ENCODE assay signal across 15 cellular contexts in genomic region chr13:44078806-44079378, GRCh38.
DNase-seq lines count a peak whose midpoint lies in the region; ATAC-seq and TF ChIP-seq lines count a peak whose summit lies in the region.
"Had no signal": no experiment of that assay in that cellular context is flagged by ENCODE, and none has a peak within 500 bp of the region (broad histone marks: within the 10 kb centered on the region; RNA-seq: fewer than 3 reads in every experiment).

No MANE protein-coding gene starts in this region.

- H3K4me3 Mint-ChIP-seq in WTC11: peak overlapping the region; percentile 43
- H3K4me3 Mint-ChIP-seq: CD4-positive, alpha-beta T cell had no signal

- no peaks in the 10 kb centered on the region for H3K4me1 ChIP-seq in upper lobe of right lung
- H3K4me1 ChIP-seq: BE2C, Peyer's patch had no signal

- no peak overlapping the region for H3K27ac ChIP-seq in upper lobe of right lung
- H3K27ac ChIP-seq: Peyer's patch had no signal

- TF ChIP-seq CTCF in WTC11 (IDR thresholded peaks at IDR 0.05) (no peak), upper lobe of right lung (IDR thresholded peaks at IDR 0.05) (no peak)

- no peak overlapping the region for H3K4me3 ChIP-seq in upper lobe of right lung
- H3K4me3 ChIP-seq: Peyer's patch had no signal

- ATAC-seq in WTC11 (peak; percentile 84), upper lobe of right lung (no peak), GM18861 (IDR thresholded peaks at IDR 0.05; ENCODE audit: unreplicated experiment) (no peak)

- peaks cover 37% of the 10 kb centered on the region for H3K9me3 Mint-ChIP-seq in WTC11

- H3K27me3 Mint-ChIP-seq in WTC11 (ENCODE audit: low read depth): peaks cover 19% of the 10 kb centered on the region
- H3K27me3 Mint-ChIP-seq: CD4-positive, alpha-beta T cell had no signal

- H3K36me3 Mint-ChIP-seq in WTC11: peaks cover 29% of the 10 kb centered on the region

- DNase-seq in ELF-1 (ENCODE audit: low read depth, low spot score): peak; percentile 29
- peak; percentile 96 for DNase-seq in NCI-H146 (lab: John Stamatoyannopoulos, UW)
- DNase-seq in WTC11 (ENCODE audit: low spot score): no peak
- DNase-seq in iPS-NIHi11 (ENCODE audit: low spot score): peak; percentile 71
- DNase-seq in NCI-H187 treated with DMSO at 0.1 percent for 48 hours (lab: John Stamatoyannopoulos, UW): no peak
- no peak for DNase-seq in upper lobe of right lung
- DNase-seq in NCI-H1694 (lab: John Stamatoyannopoulos, UW): no peak
- DNase-seq: 8988T; BE2C; CD4-positive, alpha-beta T cell; NCI-H2081 treated with DMSO at 0.1 percent for 48 hours; NCI-H524; Peyer's patch; Right ventricle myocardium superior had no signal

- H3K27ac Mint-ChIP-seq in WTC11: peak overlapping the region; percentile 56
- H3K27ac Mint-ChIP-seq: CD4-positive, alpha-beta T cell had no signal

- no peaks in the 10 kb centered on the region for H3K9me3 ChIP-seq in upper lobe of right lung
- H3K9me3 ChIP-seq: BE2C, Peyer's patch had no signal

- H3K36me3 ChIP-seq in upper lobe of right lung: no peaks in the 10 kb centered on the region
- H3K36me3 ChIP-seq: BE2C, Peyer's patch had no signal

- peaks cover 31% of the 10 kb centered on the region for H3K4me1 Mint-ChIP-seq in WTC11

- POLR2A ChIA-PET in WTC11 (lab: Charles Lee): interaction anchor here (1.1 kb wide), 1 partner anchor 358 kb away, joined by 3 read pairs; no protein-coding TSS in a partner anchor

- no peaks in the 10 kb centered on the region for H3K27me3 ChIP-seq in upper lobe of right lung
- H3K27me3 ChIP-seq: BE2C, Peyer's patch had no signal

- intact Hi-C loops in upper lobe of right lung (cut with DNase I): no loop called here

- CTCF ChIA-PET in WTC11 (lab: Charles Lee): interaction anchor here (0.7 kb wide), 1 partner anchor 115 kb away, joined by 3 read pairs; no protein-coding TSS in a partner anchor

TF ChIP-seq in WTC11, 78 proteins besides CTCF, POLR2A, EP300 and RAD21:
- no peak for TF ChIP-seq HMGA2 (CRISPR knock-in tag; IDR thresholded peaks at IDR 0.05)
- TF ChIP-seq, protein P1, sequence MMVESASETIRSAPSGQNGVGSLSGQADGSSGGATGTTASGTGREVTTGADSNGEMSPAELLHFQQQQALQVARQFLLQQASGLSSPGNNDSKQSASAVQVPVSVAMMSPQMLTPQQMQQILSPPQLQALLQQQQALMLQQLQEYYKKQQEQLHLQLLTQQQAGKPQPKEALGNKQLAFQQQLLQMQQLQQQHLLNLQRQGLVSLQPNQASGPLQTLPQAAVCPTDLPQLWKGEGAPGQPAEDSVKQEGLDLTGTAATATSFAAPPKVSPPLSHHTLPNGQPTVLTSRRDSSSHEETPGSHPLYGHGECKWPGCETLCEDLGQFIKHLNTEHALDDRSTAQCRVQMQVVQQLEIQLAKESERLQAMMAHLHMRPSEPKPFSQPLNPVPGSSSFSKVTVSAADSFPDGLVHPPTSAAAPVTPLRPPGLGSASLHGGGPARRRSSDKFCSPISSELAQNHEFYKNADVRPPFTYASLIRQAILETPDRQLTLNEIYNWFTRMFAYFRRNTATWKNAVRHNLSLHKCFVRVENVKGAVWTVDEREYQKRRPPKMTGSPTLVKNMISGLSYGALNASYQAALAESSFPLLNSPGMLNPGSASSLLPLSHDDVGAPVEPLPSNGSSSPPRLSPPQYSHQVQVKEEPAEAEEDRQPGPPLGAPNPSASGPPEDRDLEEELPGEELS (CRISPR knock-in tag; IDR thresholded peaks at IDR 0.05): peak; percentile 35; the same call in 1 of the 2 replicates
- TF ChIP-seq, protein P2, sequence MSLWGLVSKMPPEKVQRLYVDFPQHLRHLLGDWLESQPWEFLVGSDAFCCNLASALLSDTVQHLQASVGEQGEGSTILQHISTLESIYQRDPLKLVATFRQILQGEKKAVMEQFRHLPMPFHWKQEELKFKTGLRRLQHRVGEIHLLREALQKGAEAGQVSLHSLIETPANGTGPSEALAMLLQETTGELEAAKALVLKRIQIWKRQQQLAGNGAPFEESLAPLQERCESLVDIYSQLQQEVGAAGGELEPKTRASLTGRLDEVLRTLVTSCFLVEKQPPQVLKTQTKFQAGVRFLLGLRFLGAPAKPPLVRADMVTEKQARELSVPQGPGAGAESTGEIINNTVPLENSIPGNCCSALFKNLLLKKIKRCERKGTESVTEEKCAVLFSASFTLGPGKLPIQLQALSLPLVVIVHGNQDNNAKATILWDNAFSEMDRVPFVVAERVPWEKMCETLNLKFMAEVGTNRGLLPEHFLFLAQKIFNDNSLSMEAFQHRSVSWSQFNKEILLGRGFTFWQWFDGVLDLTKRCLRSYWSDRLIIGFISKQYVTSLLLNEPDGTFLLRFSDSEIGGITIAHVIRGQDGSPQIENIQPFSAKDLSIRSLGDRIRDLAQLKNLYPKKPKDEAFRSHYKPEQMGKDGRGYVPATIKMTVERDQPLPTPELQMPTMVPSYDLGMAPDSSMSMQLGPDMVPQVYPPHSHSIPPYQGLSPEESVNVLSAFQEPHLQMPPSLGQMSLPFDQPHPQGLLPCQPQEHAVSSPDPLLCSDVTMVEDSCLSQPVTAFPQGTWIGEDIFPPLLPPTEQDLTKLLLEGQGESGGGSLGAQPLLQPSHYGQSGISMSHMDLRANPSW (CRISPR knock-in tag; conservative IDR thresholded peaks at IDR 0.05; ENCODE audit: low read depth): no peak
- TF ChIP-seq, protein P3, sequence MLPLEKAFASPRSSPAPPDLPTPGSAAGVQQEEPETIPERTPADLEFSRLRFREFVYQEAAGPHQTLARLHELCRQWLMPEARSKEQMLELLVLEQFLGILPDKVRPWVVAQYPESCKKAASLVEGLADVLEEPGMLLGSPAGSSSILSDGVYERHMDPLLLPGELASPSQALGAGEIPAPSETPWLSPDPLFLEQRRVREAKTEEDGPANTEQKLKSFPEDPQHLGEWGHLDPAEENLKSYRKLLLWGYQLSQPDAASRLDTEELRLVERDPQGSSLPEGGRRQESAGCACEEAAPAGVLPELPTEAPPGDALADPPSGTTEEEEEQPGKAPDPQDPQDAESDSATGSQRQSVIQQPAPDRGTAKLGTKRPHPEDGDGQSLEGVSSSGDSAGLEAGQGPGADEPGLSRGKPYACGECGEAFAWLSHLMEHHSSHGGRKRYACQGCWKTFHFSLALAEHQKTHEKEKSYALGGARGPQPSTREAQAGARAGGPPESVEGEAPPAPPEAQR (CRISPR knock-in tag; IDR thresholded peaks at IDR 0.05): no peak
- TF ChIP-seq TCF7 (CRISPR knock-in tag; IDR thresholded peaks at IDR 0.05; ENCODE audit: low read depth): no peak
- TF ChIP-seq ETV6 (CRISPR knock-in tag; IDR thresholded peaks at IDR 0.05): peak; percentile 43; the same call in 1 of the 2 replicates
- TF ChIP-seq MYBL2 (CRISPR knock-in tag; IDR thresholded peaks at IDR 0.05): no peak
- TF ChIP-seq, protein P4, sequence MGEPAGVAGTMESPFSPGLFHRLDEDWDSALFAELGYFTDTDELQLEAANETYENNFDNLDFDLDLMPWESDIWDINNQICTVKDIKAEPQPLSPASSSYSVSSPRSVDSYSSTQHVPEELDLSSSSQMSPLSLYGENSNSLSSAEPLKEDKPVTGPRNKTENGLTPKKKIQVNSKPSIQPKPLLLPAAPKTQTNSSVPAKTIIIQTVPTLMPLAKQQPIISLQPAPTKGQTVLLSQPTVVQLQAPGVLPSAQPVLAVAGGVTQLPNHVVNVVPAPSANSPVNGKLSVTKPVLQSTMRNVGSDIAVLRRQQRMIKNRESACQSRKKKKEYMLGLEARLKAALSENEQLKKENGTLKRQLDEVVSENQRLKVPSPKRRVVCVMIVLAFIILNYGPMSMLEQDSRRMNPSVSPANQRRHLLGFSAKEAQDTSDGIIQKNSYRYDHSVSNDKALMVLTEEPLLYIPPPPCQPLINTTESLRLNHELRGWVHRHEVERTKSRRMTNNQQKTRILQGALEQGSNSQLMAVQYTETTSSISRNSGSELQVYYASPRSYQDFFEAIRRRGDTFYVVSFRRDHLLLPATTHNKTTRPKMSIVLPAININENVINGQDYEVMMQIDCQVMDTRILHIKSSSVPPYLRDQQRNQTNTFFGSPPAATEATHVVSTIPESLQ (CRISPR knock-in tag; IDR thresholded peaks at IDR 0.05): no peak
- no peak for TF ChIP-seq JAZF1 (CRISPR knock-in tag; IDR thresholded peaks at IDR 0.05)
- TF ChIP-seq GABPB1 (CRISPR knock-in tag; IDR thresholded peaks at IDR 0.05): no peak
- TF ChIP-seq IRF2 (CRISPR knock-in tag; IDR thresholded peaks at IDR 0.05; ENCODE audit: borderline replicate concordance, low read depth): no peak

Comparison
In these comparisons a context has a peak if more than half of its experiments do, and no peak if none do; other contexts are left out.
1. DNase-seq: peak in ELF-1 (single experiment), NCI-H146 (single experiment) and iPS-NIHi11 (single experiment); none in WTC11 (single experiment), NCI-H187 treated with DMSO at 0.1 percent for 48 hours (single experiment), upper lobe of right lung (single experiment) and NCI-H1694 (single experiment).